In the genomic region with DNA sequence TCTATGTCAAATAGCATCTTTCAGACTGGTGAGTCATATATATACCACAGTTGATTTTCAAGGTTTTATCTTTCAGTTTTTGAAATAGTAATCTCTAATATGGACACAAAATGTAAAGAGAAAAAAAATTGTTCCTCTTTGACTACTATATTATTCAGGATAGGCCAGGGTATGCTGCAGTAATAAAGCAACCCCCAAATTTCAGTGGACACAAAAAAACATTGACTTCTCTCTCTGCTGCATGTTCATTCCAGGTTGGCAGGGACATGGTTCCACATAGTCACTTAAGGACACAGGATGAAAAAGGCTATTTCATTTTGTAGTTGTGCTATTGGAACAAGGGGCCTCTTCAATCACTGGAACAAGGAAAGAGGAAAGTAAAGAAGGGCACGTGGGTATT, we compare ENCODE assay signal across 16 cellular contexts.
"Had no signal": no experiment of that assay in that cellular context is flagged by ENCODE, and none has a peak within 500 bp of the region (broad histone marks: within the 10 kb centered on the region; RNA-seq: fewer than 3 reads in every experiment).

No MANE protein-coding gene starts in this region.

- FAIRE-seq: frontal cortex, kidney, pancreas had no signal

- H3K9me3 ChIP-seq: left lung, neutrophil, pancreas, transverse colon had no signal

- DNase-seq: activated CD4-positive, alpha-beta T cell treated with anti-CD3 and anti-CD28 coated beads, Interleukin-2, amount 10 ng/mL, durations not matched to agents 24 days and 14 days; activated CD8-positive, alpha-beta T cell treated with anti-CD3 and anti-CD28 coated beads, Interleukin-2, amount 10 ng/mL, durations not matched to agents 7 days and 5 days; activated naive CD4-positive, alpha-beta T cell treated with Interleukin-2 at 50 U/mL for 16 hours; activated naive CD8-positive, alpha-beta T cell treated with anti-CD3 and anti-CD28 coated beads, Interleukin-2, amount 10 ng/mL, durations not matched to agents 7 days and 5 days; activated T-cell treated with anti-CD3 and anti-CD28 coated beads, Interleukin-2, amount 50 U/mL, for 24 hours; amygdala; caudate nucleus; kidney; left lung; mammary epithelial cell; natural killer cell; pancreas; stimulated activated naive CD4-positive, alpha-beta T cell treated with Interleukin-2 at 50 U/mL for 16 hours; transverse colon had no signal

- ATAC-seq: activated CD8-positive, alpha-beta T cell treated with anti-CD3 and anti-CD28 coated beads, Interleukin-2, amount 10 ng/mL, durations not matched to agents 7 days and 5 days; left lung; natural killer cell; pancreas had no signal

- H3K27me3 ChIP-seq: left lung, neutrophil, pancreas, transverse colon had no signal

- H3K27ac ChIP-seq: neutrophil had no signal

- H3K4me3 ChIP-seq: left lung, transverse colon had no signal

- H3K36me3 ChIP-seq: left lung, neutrophil, pancreas, transverse colon had no signal
